Comparison of ENCODE assay signal across 1 cellular context in the genomic region with DNA sequence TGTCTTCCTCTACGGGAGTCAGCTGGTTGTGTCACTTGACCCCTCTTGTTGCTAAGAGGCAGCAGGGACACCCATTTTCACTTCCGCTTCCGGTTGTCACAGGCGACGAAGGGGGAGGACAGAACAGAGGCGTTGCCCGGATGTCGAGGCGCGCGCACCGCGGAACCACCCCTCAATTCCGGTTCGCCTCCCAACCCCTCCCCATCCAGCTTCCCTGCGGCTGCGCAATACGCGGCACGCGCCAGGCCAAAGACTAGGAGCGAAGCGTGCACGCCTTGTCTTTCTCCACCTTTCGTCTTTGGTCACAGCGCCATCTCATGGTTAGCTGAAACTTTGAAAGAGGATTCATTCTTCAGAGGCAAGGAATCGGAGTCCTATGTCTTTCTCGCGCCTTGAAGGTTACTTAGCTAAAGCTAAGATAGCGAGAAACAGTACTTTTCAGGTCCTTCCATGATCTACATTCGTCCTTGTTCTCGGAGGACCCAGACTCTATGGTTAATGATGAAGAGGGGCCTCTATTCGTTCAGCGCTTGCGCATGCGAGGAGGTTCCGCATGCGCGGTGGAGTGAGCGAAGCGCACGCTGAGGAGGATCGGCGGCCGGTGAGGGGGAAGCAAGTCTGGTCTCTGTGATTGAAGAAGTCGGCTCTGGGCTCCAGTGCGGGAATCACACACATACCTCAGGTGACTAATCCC.
TF ChIP-seq lines count a peak whose summit lies in the region.

TSS of gene ATP6V1D (minus strand) at position 30 of the 694 bp plus-strand sequence. CDS start 106 bp downstream, outside the sequence.
TSS of gene EIF2S1 (plus strand) at position 554 of the 694 bp plus-strand sequence. CDS start 4,440 bp downstream, outside the sequence.

TF ChIP-seq in K562, 482 proteins besides CTCF, POLR2A, EP300 and RAD21 (continued from another document and continues in another):
- TF ChIP-seq MITF (IDR thresholded peaks at IDR 0.05): peak; percentile 79
- TF ChIP-seq WHSC1 (IDR thresholded peaks at IDR 0.05; ENCODE audit: low read length): no peak
- no peak for TF ChIP-seq RNF2 (IDR thresholded peaks at IDR 0.05)
- no peak for TF ChIP-seq ZNF764 (CRISPR knock-in tag; IDR thresholded peaks at IDR 0.05; ENCODE audit: low read depth)
- peak; percentile 82 for TF ChIP-seq SIN3B (IDR thresholded peaks at IDR 0.05; ENCODE audit: low read depth)
- TF ChIP-seq USF2 (CRISPR knock-in tag; IDR thresholded peaks at IDR 0.05): peak; percentile 56; the same call in 1 of the 2 replicates
- no peak for TF ChIP-seq TFAM (CRISPR knock-in tag; conservative IDR thresholded peaks at IDR 0.05)
- TF ChIP-seq HNRNPL (IDR thresholded peaks at IDR 0.05; ENCODE audit: low read depth, low read length): no peak
- no peak; the same call in 1 of the 2 replicates for TF ChIP-seq ZBTB1 (CRISPR knock-in tag; IDR thresholded peaks at IDR 0.05; ENCODE audit: borderline replicate concordance, low read depth)
- TF ChIP-seq KDM1A (IDR thresholded peaks at IDR 0.05): no peak
- TF ChIP-seq, protein P1, sequence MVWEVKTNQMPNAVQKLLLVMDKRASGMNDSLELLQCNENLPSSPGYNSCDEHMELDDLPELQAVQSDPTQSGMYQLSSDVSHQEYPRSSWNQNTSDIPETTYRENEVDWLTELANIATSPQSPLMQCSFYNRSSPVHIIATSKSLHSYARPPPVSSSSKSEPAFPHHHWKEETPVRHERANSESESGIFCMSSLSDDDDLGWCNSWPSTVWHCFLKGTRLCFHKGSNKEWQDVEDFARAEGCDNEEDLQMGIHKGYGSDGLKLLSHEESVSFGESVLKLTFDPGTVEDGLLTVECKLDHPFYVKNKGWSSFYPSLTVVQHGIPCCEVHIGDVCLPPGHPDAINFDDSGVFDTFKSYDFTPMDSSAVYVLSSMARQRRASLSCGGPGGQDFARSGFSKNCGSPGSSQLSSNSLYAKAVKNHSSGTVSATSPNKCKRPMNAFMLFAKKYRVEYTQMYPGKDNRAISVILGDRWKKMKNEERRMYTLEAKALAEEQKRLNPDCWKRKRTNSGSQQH (CRISPR knock-in tag; IDR thresholded peaks at IDR 0.05): no peak
- peak; percentile 79 for TF ChIP-seq LCOR (CRISPR knock-in tag; IDR thresholded peaks at IDR 0.05)
- TF ChIP-seq, protein P2, sequence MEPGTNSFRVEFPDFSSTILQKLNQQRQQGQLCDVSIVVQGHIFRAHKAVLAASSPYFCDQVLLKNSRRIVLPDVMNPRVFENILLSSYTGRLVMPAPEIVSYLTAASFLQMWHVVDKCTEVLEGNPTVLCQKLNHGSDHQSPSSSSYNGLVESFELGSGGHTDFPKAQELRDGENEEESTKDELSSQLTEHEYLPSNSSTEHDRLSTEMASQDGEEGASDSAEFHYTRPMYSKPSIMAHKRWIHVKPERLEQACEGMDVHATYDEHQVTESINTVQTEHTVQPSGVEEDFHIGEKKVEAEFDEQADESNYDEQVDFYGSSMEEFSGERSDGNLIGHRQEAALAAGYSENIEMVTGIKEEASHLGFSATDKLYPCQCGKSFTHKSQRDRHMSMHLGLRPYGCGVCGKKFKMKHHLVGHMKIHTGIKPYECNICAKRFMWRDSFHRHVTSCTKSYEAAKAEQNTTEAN (CRISPR knock-in tag; IDR thresholded peaks at IDR 0.05): no peak
- TF ChIP-seq DIDO1 (tag; IDR thresholded peaks at IDR 0.05; ENCODE audit: low read depth): peak; percentile 84
- no peak for TF ChIP-seq ZNF24 (IDR thresholded peaks at IDR 0.05)
- TF ChIP-seq CC2D1A (IDR thresholded peaks at IDR 0.05): no peak
- no peak for TF ChIP-seq ZNF140 (CRISPR knock-in tag; IDR thresholded peaks at IDR 0.05)
- peak; percentile 39; the same call in 1 of the 2 replicates for TF ChIP-seq TOE1 (IDR thresholded peaks at IDR 0.05; ENCODE audit: borderline replicate concordance)
- TF ChIP-seq TOE1 (CRISPR knock-in tag; IDR thresholded peaks at IDR 0.05; ENCODE audit: borderline replicate concordance, low read depth): no peak
- TF ChIP-seq FUS (optimal IDR thresholded peaks at IDR 0.05; ENCODE audit: low read depth, low read length): no peak
- no peak for TF ChIP-seq ATF1 (CRISPR knock-in tag; IDR thresholded peaks at IDR 0.05)
- TF ChIP-seq ATF1 (tag; IDR thresholded peaks at IDR 0.05): peak; percentile 88
- TF ChIP-seq, protein P3, sequence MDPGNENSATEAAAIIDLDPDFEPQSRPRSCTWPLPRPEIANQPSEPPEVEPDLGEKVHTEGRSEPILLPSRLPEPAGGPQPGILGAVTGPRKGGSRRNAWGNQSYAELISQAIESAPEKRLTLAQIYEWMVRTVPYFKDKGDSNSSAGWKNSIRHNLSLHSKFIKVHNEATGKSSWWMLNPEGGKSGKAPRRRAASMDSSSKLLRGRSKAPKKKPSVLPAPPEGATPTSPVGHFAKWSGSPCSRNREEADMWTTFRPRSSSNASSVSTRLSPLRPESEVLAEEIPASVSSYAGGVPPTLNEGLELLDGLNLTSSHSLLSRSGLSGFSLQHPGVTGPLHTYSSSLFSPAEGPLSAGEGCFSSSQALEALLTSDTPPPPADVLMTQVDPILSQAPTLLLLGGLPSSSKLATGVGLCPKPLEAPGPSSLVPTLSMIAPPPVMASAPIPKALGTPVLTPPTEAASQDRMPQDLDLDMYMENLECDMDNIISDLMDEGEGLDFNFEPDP (CRISPR knock-in tag; IDR thresholded peaks at IDR 0.05): no peak
- TF ChIP-seq KLF6 (CRISPR knock-in tag; IDR thresholded peaks at IDR 0.05; ENCODE audit: borderline replicate concordance): no peak
- TF ChIP-seq, protein P4, sequence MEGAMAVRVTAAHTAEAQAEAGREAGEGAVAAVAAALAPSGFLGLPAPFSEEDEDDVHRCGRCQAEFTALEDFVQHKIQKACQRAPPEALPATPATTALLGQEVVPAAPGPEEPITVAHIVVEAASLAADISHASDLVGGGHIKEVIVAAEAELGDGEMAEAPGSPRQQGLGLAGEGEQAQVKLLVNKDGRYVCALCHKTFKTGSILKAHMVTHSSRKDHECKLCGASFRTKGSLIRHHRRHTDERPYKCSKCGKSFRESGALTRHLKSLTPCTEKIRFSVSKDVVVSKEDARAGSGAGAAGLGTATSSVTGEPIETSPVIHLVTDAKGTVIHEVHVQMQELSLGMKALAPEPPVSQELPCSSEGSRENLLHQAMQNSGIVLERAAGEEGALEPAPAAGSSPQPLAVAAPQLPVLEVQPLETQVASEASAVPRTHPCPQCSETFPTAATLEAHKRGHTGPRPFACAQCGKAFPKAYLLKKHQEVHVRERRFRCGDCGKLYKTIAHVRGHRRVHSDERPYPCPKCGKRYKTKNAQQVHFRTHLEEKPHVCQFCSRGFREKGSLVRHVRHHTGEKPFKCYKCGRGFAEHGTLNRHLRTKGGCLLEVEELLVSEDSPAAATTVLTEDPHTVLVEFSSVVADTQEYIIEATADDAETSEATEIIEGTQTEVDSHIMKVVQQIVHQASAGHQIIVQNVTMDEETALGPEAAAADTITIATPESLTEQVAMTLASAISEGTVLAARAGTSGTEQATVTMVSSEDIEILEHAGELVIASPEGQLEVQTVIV (CRISPR knock-in tag; IDR thresholded peaks at IDR 0.05; ENCODE audit: borderline replicate concordance): no peak
- no peak for TF ChIP-seq NONO (IDR thresholded peaks at IDR 0.05; ENCODE audit: low read depth in 2 of 2, low read length in 1 of 2)
- TF ChIP-seq ZNF318 (IDR thresholded peaks at IDR 0.05; ENCODE audit: borderline replicate concordance in 1 of 2, low read depth in 1 of 2): 0 out of 4 replicates have a peak, but pooled peaks of 1 of the 2 experiments have one; percentile 40
- no peak for TF ChIP-seq ZNF274 (IDR thresholded peaks at IDR 0.05; ENCODE audit: borderline replicate concordance, low read depth, low read length)
- TF ChIP-seq GABPB2 (CRISPR knock-in tag; conservative IDR thresholded peaks at IDR 0.05): no peak
- no peak for TF ChIP-seq CHCHD3 (CRISPR knock-in tag; IDR thresholded peaks at IDR 0.05)
- TF ChIP-seq GTF3C2 (IDR thresholded peaks at IDR 0.05; ENCODE audit: borderline replicate concordance, extremely low read depth, insufficient read length): no peak
- TF ChIP-seq SRSF9 (IDR thresholded peaks at IDR 0.05; ENCODE audit: borderline replicate concordance, low read depth, low read length): no peak
- TF ChIP-seq NFE2L1 (tag; IDR thresholded peaks at IDR 0.05; ENCODE audit: borderline replicate concordance, low read depth): no peak
